In genomic region chr14:97642631-97643030, GRCh38 we compare ENCODE assay signal across 1 cellular context.
TF ChIP-seq lines count a peak whose summit lies in the region.

No MANE protein-coding gene starts in this region.

TF ChIP-seq in GM23338, 12 proteins besides CTCF, POLR2A, EP300 and RAD21 (continued from another document):
- TF ChIP-seq ETS1 (IDR thresholded peaks at IDR 0.05), result no peak
- TF ChIP-seq ZNF114 (CRISPR knock-in tag; IDR thresholded peaks at IDR 0.05), result no peak
- no peak for TF ChIP-seq JUNB (IDR thresholded peaks at IDR 0.05; ENCODE audit: unreplicated experiment)
- TF ChIP-seq ZNF331 (CRISPR knock-in tag; IDR thresholded peaks at IDR 0.05; ENCODE audit: low read depth), result no peak
- no peak for TF ChIP-seq EZH2 (IDR thresholded peaks at IDR 0.05; ENCODE audit: low read depth, unreplicated experiment)
- no peak for TF ChIP-seq POLR2AphosphoS5 (IDR thresholded peaks at IDR 0.05; ENCODE audit: low read depth)
- no peak for TF ChIP-seq REST (IDR thresholded peaks at IDR 0.05; ENCODE audit: unreplicated experiment)
